Comparison of ENCODE assay signal across 8 cellular contexts in genomic region chr4:183398298-183399129, GRCh38. TPM values are rescaled to one million over a fixed set of nuclear protein-coding genes. Genes with fewer than 3 reads are reported as not detected.
DNase-seq lines count a peak whose midpoint lies in the region; ATAC-seq, FAIRE-seq and TF ChIP-seq lines count a peak whose summit lies in the region.

No MANE protein-coding gene starts in this region.

- TF ChIP-seq CTCF in NB4 (IDR thresholded peaks at IDR 0.05; ENCODE audit: low read depth, low read length): peak; percentile 49
- TF ChIP-seq CTCF in colonic mucosa (IDR thresholded peaks at IDR 0.05): peak; percentile 42

- intact Hi-C loops in colonic mucosa (cut with DNase I): loop anchor here (10.0 kb wide), 1 partner anchor 474 kb away; no protein-coding TSS in a partner anchor
- intact Hi-C loops in left colon (cut with DNase I, micrococcal nuclease): no loop called here

- TF ChIP-seq POLR2A in GM12891 (IDR thresholded peaks at IDR 0.05; ENCODE audit: low read depth, low read length) (no peak), NB4 (IDR thresholded peaks at IDR 0.05; ENCODE audit: extremely low read depth, insufficient read length) (no peak)

- peaks cover 2% of the 10 kb centered on the region for H3K4me1 ChIP-seq in colonic mucosa

- ATAC-seq in HG02571 (IDR thresholded peaks at IDR 0.05; ENCODE audit: unreplicated experiment): peak; percentile 96
- ATAC-seq in left colon: peak; percentile 96

- DNase-seq in GM12891 (ENCODE audit: insufficient read length, low spot score): peak; percentile 64
- DNase-seq in NB4 (ENCODE audit: low read depth): peak; percentile 86
- DNase-seq in activated CD4-positive, alpha-beta T cell treated with anti-CD3 and anti-CD28 coated beads for 24 hours (ENCODE audit: low read depth in 2 of 2): peak; percentile 45 to 60
- peak; percentile 78 for DNase-seq in colonic mucosa
- DNase-seq in left colon: peak; percentile 64 to 80
- peak; percentile 52 to 61 for DNase-seq in stimulated activated CD4-positive, alpha-beta T cell treated with anti-CD3 and anti-CD28 coated beads, Interleukin-1b, Interleukin-23, amount 100 ng/mL, for 4 hours (ENCODE audit: low read depth in 2 of 2)
- no peak for DNase-seq in NK-92 (lab: John Stamatoyannopoulos, UW; ENCODE audit: unreplicated experiment)

- peak overlapping the region; percentile 38 for H3K27ac ChIP-seq in colonic mucosa

- peak; percentile 81 for FAIRE-seq in GM12891 (lab: Jason Lieb, UNC)

- peak overlapping the region; percentile 25 for H3K4me3 ChIP-seq in NB4 (ENCODE audit: low read depth, low read length)
- peak overlapping the region; percentile 61 for H3K4me3 ChIP-seq in colonic mucosa

- peak overlapping the region; percentile 68 to 76 for H3K9ac ChIP-seq in colonic mucosa (ENCODE audit: low read depth in 2 of 2, low read length in 2 of 2)

- H3K36me3 ChIP-seq in colonic mucosa: no peaks in the 10 kb centered on the region

- H3K27me3 ChIP-seq in colonic mucosa: no peaks in the 10 kb centered on the region

- no peaks in the 10 kb centered on the region for H3K9me3 ChIP-seq in colonic mucosa

TF ChIP-seq in GM12891, 5 proteins besides CTCF, POLR2A, EP300 and RAD21:
- TF ChIP-seq SPI1 (IDR thresholded peaks at IDR 0.05; ENCODE audit: low read depth, low read length) (peak; percentile 94), TAF1 (IDR thresholded peaks at IDR 0.05; ENCODE audit: low read depth, low read length) (no peak), PAX5 (IDR thresholded peaks at IDR 0.05; ENCODE audit: insufficient read depth, low read length, severe bottlenecking) (no peak), POU2F2 (IDR thresholded peaks at IDR 0.05; ENCODE audit: low read depth, low read length) (no peak), POLR2AphosphoS5 (IDR thresholded peaks at IDR 0.05; ENCODE audit: low read depth, low read length) (no peak)

RNA-seq across cellular contexts. Expression of gene CDKN2AIP, which starts 45.9 kb away (rescaled TPM):
- 10.6 TPM for polyA plus RNA-seq in GM12891 (2012; ENCODE audit: low read depth, missing spikeins)
- total RNA-seq in colonic mucosa (10 to 100 TPM; 17.5 to 23.5 TPM), left colon (10 to 100 TPM; 13.7 to 23.1 TPM)
